ENCODE assay signal across 23 cellular contexts in the genomic region with DNA sequence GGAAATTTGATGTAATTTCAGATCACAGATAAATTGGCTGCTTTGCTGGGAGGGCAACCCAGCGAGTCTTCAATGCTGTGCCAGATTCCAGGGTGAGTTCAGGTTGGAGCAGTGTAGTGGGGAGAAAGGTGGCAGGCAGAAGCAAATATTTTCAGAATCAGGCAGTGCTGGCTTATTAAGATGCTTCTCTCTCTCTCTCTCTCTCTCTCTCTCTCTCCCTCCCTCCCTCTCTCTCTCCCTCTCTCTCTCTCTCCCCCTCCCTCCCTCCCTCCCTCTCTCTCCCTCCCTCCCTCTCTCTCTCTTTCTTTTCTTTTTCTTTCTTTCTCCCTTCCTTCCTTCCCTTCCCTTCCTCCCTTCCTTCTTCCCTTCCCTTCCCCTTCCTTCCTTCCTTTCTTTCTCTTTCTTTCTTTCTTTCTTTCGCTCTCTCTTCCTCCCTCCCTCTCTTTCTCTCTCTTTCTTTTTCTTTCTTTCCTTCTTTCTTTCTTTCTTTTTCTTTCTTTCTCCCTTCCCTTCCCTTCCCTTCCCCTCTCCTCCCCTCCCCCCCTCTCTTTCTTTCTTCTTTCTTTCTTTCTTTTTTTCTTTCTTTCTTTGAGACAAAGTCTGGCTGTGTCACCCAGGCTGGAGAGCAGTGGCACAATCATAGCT. TPM values are rescaled to one million over a fixed set of nuclear protein-coding genes. Genes with fewer than 3 reads are reported as not detected.
"Had no signal": no experiment of that assay in that cellular context is flagged by ENCODE, and none has a peak within 500 bp of the region (broad histone marks: within the 10 kb centered on the region; RNA-seq: fewer than 3 reads in every experiment).

No MANE protein-coding gene starts in this region.

- H3K4me2 ChIP-seq: smooth muscle cell had no signal

- H3K9me3 Mint-ChIP-seq: activated naive CD4-positive, alpha-beta T cell treated with anti-CD3 and anti-CD28 coated beads, Interleukin-2, amount 50 U/mL, for 24 hours; natural killer cell had no signal

- DNase-seq: activated gamma-delta T cell treated with Interleukin-2 at 50 U/mL for 16 hours; activated T-cell treated with anti-CD3 and anti-CD28 coated beads, Interleukin-2, amount 50 U/mL, for 1 hour; aorta; brain microvascular endothelial cell; colonic mucosa; erythroblast; foreskin fibroblast; kidney glomerular epithelial cell; left lung; mammary epithelial cell; midbrain; natural killer cell; pancreas; sigmoid colon; stimulated activated CD4-positive, alpha-beta T cell treated with anti-CD3 and anti-CD28 coated beads, Interleukin-15, amount 100 ng/mL, for 24 hours; stomach; T-helper 9 cell; trophoblast cell had no signal

- H3K4me3 ChIP-seq: colonic mucosa, left lung, pancreas, sigmoid colon, smooth muscle cell, stomach had no signal

- H3K9me3 ChIP-seq: colonic mucosa, left lung, neutrophil, pancreas, sigmoid colon, stomach had no signal

- H3K4me1 ChIP-seq: colonic mucosa, sigmoid colon had no signal

- H3K27ac Mint-ChIP-seq: activated naive CD4-positive, alpha-beta T cell treated with anti-CD3 and anti-CD28 coated beads, Interleukin-2, amount 50 U/mL, for 24 hours; stimulated activated memory B cell treated with anti-CD40 and anti-IgM and Interleukin-4, amounts not matched to agents 10 μg/mL and 1 μg/mL and 100 μg/mL, for 72 hours had no signal

- H3K4me1 Mint-ChIP-seq: activated naive CD4-positive, alpha-beta T cell treated with anti-CD3 and anti-CD28 coated beads, Interleukin-2, amount 50 U/mL, for 24 hours; natural killer cell; stimulated activated memory B cell treated with anti-CD40 and anti-IgM and Interleukin-4, amounts not matched to agents 10 μg/mL and 1 μg/mL and 100 μg/mL, for 72 hours had no signal

- H3K36me3 ChIP-seq: colonic mucosa, neutrophil, sigmoid colon had no signal

- H3K27ac ChIP-seq: brain microvascular endothelial cell, colonic mucosa, left lung, neutrophil, sigmoid colon, stomach had no signal

- H3K4me3 Mint-ChIP-seq: activated naive CD4-positive, alpha-beta T cell treated with anti-CD3 and anti-CD28 coated beads, Interleukin-2, amount 50 U/mL, for 24 hours; natural killer cell; stimulated activated memory B cell treated with anti-CD40 and anti-IgM and Interleukin-4, amounts not matched to agents 10 μg/mL and 1 μg/mL and 100 μg/mL, for 72 hours had no signal

- H3K36me3 Mint-ChIP-seq: activated naive CD4-positive, alpha-beta T cell treated with anti-CD3 and anti-CD28 coated beads, Interleukin-2, amount 50 U/mL, for 24 hours; natural killer cell; stimulated activated memory B cell treated with anti-CD40 and anti-IgM and Interleukin-4, amounts not matched to agents 10 μg/mL and 1 μg/mL and 100 μg/mL, for 72 hours had no signal

- ATAC-seq: left lung; natural killer cell; stimulated activated memory B cell treated with anti-CD40 and anti-IgM and Interleukin-4, amounts not matched to agents 10 μg/mL and 1 μg/mL and 100 μg/mL, for 72 hours had no signal

- FAIRE-seq: pancreas had no signal

- H3K27me3 ChIP-seq: brain microvascular endothelial cell, colonic mucosa, left lung, pancreas, sigmoid colon, stomach had no signal

RNA-seq across cellular contexts. Expression of gene GATA6, which starts 34.6 kb away (rescaled TPM):
- total RNA-seq: T-helper 1 cell treated with Interleukin-12 subunit alpha and Interleukin-12 subunit beta and Interleukin-4 antibody, amounts not matched to agents 30 ng/mL and 1 ng/mL, for 36 hours had no signal
